1 cellular context compared by ENCODE assay signal in the genomic region with DNA sequence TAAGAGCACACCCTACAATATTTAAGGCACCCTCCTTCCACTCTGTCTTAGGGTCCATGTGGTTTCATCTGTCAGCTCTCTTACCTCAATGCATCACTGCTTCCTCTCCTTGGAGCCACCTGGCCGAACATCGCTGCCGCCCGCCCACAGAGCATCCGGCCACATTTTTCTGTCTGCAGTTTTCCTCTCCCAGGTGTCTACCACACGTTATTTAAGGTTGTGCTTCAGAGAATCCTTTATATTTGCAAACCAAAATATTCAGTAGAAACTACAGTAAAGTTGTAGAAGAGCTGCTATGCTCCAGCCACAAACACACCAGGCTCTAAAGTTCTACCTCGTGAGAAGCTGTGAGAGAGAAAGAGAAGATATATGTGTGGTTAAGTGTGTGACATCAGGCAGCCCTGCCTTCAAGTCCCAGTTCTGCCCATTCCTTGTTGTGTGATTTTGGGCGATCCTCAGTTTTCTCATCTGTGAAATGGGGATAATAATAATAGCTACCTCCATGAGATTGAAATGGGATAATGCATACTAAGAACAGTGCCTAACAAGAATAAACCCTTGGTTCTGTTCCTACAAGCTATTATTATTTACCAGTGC.
TF ChIP-seq lines count a peak whose summit lies in the region.

No MANE protein-coding gene starts in this region.

TF ChIP-seq in K562, 482 proteins besides CTCF, POLR2A, EP300 and RAD21 (continued from another document):
- TF ChIP-seq, protein P1, sequence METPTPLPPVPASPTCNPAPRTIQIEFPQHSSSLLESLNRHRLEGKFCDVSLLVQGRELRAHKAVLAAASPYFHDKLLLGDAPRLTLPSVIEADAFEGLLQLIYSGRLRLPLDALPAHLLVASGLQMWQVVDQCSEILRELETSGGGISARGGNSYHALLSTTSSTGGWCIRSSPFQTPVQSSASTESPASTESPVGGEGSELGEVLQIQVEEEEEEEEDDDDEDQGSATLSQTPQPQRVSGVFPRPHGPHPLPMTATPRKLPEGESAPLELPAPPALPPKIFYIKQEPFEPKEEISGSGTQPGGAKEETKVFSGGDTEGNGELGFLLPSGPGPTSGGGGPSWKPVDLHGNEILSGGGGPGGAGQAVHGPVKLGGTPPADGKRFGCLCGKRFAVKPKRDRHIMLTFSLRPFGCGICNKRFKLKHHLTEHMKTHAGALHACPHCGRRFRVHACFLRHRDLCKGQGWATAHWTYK (CRISPR knock-in tag; IDR thresholded peaks at IDR 0.05), result no peak
- TF ChIP-seq SMAD1 (IDR thresholded peaks at IDR 0.05; ENCODE audit: low read depth, low read length, partially characterized antibody), result no peak
- TF ChIP-seq, protein P2, sequence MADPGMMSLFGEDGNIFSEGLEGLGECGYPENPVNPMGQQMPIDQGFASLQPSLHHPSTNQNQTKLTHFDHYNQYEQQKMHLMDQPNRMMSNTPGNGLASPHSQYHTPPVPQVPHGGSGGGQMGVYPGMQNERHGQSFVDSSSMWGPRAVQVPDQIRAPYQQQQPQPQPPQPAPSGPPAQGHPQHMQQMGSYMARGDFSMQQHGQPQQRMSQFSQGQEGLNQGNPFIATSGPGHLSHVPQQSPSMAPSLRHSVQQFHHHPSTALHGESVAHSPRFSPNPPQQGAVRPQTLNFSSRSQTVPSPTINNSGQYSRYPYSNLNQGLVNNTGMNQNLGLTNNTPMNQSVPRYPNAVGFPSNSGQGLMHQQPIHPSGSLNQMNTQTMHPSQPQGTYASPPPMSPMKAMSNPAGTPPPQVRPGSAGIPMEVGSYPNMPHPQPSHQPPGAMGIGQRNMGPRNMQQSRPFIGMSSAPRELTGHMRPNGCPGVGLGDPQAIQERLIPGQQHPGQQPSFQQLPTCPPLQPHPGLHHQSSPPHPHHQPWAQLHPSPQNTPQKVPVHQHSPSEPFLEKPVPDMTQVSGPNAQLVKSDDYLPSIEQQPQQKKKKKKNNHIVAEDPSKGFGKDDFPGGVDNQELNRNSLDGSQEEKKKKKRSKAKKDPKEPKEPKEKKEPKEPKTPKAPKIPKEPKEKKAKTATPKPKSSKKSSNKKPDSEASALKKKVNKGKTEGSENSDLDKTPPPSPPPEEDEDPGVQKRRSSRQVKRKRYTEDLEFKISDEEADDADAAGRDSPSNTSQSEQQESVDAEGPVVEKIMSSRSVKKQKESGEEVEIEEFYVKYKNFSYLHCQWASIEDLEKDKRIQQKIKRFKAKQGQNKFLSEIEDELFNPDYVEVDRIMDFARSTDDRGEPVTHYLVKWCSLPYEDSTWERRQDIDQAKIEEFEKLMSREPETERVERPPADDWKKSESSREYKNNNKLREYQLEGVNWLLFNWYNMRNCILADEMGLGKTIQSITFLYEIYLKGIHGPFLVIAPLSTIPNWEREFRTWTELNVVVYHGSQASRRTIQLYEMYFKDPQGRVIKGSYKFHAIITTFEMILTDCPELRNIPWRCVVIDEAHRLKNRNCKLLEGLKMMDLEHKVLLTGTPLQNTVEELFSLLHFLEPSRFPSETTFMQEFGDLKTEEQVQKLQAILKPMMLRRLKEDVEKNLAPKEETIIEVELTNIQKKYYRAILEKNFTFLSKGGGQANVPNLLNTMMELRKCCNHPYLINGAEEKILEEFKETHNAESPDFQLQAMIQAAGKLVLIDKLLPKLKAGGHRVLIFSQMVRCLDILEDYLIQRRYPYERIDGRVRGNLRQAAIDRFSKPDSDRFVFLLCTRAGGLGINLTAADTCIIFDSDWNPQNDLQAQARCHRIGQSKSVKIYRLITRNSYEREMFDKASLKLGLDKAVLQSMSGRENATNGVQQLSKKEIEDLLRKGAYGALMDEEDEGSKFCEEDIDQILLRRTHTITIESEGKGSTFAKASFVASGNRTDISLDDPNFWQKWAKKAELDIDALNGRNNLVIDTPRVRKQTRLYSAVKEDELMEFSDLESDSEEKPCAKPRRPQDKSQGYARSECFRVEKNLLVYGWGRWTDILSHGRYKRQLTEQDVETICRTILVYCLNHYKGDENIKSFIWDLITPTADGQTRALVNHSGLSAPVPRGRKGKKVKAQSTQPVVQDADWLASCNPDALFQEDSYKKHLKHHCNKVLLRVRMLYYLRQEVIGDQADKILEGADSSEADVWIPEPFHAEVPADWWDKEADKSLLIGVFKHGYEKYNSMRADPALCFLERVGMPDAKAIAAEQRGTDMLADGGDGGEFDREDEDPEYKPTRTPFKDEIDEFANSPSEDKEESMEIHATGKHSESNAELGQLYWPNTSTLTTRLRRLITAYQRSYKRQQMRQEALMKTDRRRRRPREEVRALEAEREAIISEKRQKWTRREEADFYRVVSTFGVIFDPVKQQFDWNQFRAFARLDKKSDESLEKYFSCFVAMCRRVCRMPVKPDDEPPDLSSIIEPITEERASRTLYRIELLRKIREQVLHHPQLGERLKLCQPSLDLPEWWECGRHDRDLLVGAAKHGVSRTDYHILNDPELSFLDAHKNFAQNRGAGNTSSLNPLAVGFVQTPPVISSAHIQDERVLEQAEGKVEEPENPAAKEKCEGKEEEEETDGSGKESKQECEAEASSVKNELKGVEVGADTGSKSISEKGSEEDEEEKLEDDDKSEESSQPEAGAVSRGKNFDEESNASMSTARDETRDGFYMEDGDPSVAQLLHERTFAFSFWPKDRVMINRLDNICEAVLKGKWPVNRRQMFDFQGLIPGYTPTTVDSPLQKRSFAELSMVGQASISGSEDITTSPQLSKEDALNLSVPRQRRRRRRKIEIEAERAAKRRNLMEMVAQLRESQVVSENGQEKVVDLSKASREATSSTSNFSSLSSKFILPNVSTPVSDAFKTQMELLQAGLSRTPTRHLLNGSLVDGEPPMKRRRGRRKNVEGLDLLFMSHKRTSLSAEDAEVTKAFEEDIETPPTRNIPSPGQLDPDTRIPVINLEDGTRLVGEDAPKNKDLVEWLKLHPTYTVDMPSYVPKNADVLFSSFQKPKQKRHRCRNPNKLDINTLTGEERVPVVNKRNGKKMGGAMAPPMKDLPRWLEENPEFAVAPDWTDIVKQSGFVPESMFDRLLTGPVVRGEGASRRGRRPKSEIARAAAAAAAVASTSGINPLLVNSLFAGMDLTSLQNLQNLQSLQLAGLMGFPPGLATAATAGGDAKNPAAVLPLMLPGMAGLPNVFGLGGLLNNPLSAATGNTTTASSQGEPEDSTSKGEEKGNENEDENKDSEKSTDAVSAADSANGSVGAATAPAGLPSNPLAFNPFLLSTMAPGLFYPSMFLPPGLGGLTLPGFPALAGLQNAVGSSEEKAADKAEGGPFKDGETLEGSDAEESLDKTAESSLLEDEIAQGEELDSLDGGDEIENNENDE (IDR thresholded peaks at IDR 0.05; ENCODE audit: low read depth, low read length), result no peak
- peak; percentile 96 for TF ChIP-seq ADNP (tag; IDR thresholded peaks at IDR 0.05)
- TF ChIP-seq L3MBTL2 (IDR thresholded peaks at IDR 0.05), result no peak
- peak; percentile 57 to 83 for TF ChIP-seq KDM1A (IDR thresholded peaks at IDR 0.05)
- TF ChIP-seq BCOR (IDR thresholded peaks at IDR 0.05), result peak; percentile 96
- TF ChIP-seq SMARCA5 (IDR thresholded peaks at IDR 0.05), result peak; percentile 70; the same call in 1 of the 2 replicates
- no peak for TF ChIP-seq ZNF263 (CRISPR knock-in tag; IDR thresholded peaks at IDR 0.05; ENCODE audit: borderline replicate concordance)
- TF ChIP-seq HDAC2 (IDR thresholded peaks at IDR 0.05), result peak; percentile 71; the same call in 1 of the 2 replicates
- peak; percentile 94 for TF ChIP-seq RBM25 (IDR thresholded peaks at IDR 0.05; ENCODE audit: low read depth, low read length, severe bottlenecking)
- TF ChIP-seq RB1 (IDR thresholded peaks at IDR 0.05; ENCODE audit: low read depth), result no peak
- TF ChIP-seq STAT5A (IDR thresholded peaks at IDR 0.05; ENCODE audit: borderline replicate concordance, low read length), result no peak
